22 cellular contexts compared by ENCODE assay signal in the genomic region with DNA sequence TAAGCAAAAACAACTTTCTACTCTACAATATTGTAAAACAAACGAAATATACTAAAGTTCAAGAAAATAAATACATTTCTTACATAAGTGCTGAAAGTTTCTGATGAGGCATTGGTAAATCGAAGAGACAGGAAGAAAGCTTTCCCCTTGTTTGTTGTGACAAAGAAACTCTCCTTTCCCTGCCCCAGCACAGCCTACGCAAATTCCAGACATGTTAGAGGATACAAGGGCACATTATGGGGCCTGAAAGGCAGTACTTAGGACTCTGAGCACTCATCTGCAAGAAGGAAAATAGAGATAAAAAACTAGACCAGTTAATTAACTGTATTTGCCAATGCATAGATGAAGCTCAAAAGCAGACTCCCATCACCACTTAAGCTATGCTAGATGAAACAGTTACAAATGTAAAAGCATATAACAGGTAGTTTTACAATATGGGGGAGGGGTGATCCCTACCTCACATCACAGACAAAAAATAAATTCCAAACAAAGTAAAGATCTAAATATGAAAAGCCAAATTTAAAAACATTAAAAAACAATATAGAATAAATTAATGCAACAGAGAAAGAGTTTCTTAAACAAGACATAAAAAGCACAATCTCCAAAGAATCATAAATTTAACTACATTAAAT. TPM values are rescaled to one million over a fixed set of nuclear protein-coding genes. Genes with fewer than 3 reads are reported as not detected.
DNase-seq lines count a peak whose midpoint lies in the region; ATAC-seq, FAIRE-seq and TF ChIP-seq lines count a peak whose summit lies in the region.
"Had no signal": no experiment of that assay in that cellular context is flagged by ENCODE, and none has a peak within 500 bp of the region (broad histone marks: within the 10 kb centered on the region; RNA-seq: fewer than 3 reads in every experiment).

No MANE protein-coding gene starts in this region.

- no peak overlapping the region for H2AFZ ChIP-seq in HepG2 (ENCODE audit: low read length)

- no TSS peak for BruUV-seq in HepG2 (replicated peaks; lab: Mats Ljungman, UMichigan)

- CTCF ChIA-PET in HepG2 (lab: Yijun Ruan, JAX; ENCODE audit: low intra/inter-chr PET ratio, low total read pairs): no interaction called here

- no peak for TF ChIP-seq POLR2A in HepG2 (IDR thresholded peaks at IDR 0.05; ENCODE audit: insufficient read depth in 1 of 2, low read depth in 2 of 2, low read length in 2 of 2)
- TF ChIP-seq POLR2A in right lobe of liver (IDR thresholded peaks at IDR 0.05): no peak

- H3K36me3 ChIP-seq in HepG2 (replicated peaks in 1 of 2; ENCODE audit: control insufficient read depth in 1 of 2, insufficient read depth in 2 of 2, low read length in 2 of 2): peaks cover 0 to 3% of the 10 kb centered on the region in 2 experiments; a peak in 1 of 5 replicates
- H3K36me3 ChIP-seq in right lobe of liver: no peaks in the 10 kb centered on the region
- H3K36me3 ChIP-seq in bronchial epithelial cell (ENCODE audit: control insufficient read depth, insufficient read depth, low read length): no peaks in the 10 kb centered on the region
- H3K36me3 ChIP-seq: upper lobe of right lung had no signal

- H3K27ac ChIP-seq in HepG2 (ENCODE audit: extremely low read length, insufficient read depth, low read length): peak overlapping the region; percentile 6
- no peak overlapping the region for H3K27ac ChIP-seq in right lobe of liver
- H3K27ac ChIP-seq: esophagus muscularis mucosa, left lung, upper lobe of right lung had no signal

- H3K9ac ChIP-seq in HepG2 (ENCODE audit: insufficient read depth, low read depth, low read length): no peak overlapping the region

- H3K4me3 ChIP-seq in HepG2 (replicated peaks in 1 of 3; ENCODE audit: insufficient read depth in 1 of 3, low read depth in 2 of 3, low read length in 3 of 3): no peak overlapping the region
- no peak overlapping the region for H3K4me3 ChIP-seq in right lobe of liver
- no peak overlapping the region for H3K4me3 ChIP-seq in bronchial epithelial cell (ENCODE audit: low read depth, low read length)
- H3K4me3 ChIP-seq: esophagus muscularis mucosa, left lung, upper lobe of right lung had no signal

- no peaks in the 10 kb centered on the region for H4K20me1 ChIP-seq in HepG2 (ENCODE audit: insufficient read depth, low read length)

- no peak overlapping the region for H3K4me2 ChIP-seq in HepG2 (ENCODE audit: low read depth, low read length)

- ATAC-seq in HepG2 (peak; percentile 49; the same call in 1 of the 3 replicates), right lobe of liver (no peak), HG03097 (IDR thresholded peaks at IDR 0.05; ENCODE audit: low FRiP score, unreplicated experiment) (no peak), HG02840 (IDR thresholded peaks at IDR 0.05; ENCODE audit: low FRiP score, unreplicated experiment) (no peak)
- ATAC-seq: left lung; Right ventricle myocardium inferior; stimulated activated naive CD8-positive, alpha-beta T cell treated with anti-CD3 and anti-CD28 coated beads, Interleukin-15, Interleukin-2, amounts not matched to agents 100 U/mL and 50 U/mL, for 24 hours; T-helper 17 cell; upper lobe of right lung had no signal

- H3K9me3 ChIP-seq in HepG2 (ENCODE audit: low read length) (no peaks in the 10 kb centered on the region), right lobe of liver (no peaks in the 10 kb centered on the region)
- H3K9me3 ChIP-seq: esophagus muscularis mucosa, left lung, upper lobe of right lung had no signal

- H3K27me3 ChIP-seq in HepG2 (ENCODE audit: control insufficient read depth in 1 of 2, insufficient read depth in 2 of 2, low read length in 2 of 2) (no peaks in the 10 kb centered on the region), right lobe of liver (no peaks in the 10 kb centered on the region), bronchial epithelial cell (ENCODE audit: control insufficient read depth, insufficient read depth, low read length) (no peaks in the 10 kb centered on the region)
- H3K27me3 ChIP-seq: esophagus muscularis mucosa, left lung, upper lobe of right lung had no signal

- POLR2A ChIA-PET in HepG2 (lab: Yijun Ruan, JAX): no interaction called here

- TF ChIP-seq EP300 in HepG2 (IDR thresholded peaks at IDR 0.05; ENCODE audit: low read depth in 2 of 2, low read length in 2 of 2) (0 out of 4 replicates have a peak, but pooled peaks of 1 of the 2 experiments have one; percentile 16), HepG2 (CRISPR knock-in tag; IDR thresholded peaks at IDR 0.05; ENCODE audit: borderline replicate concordance) (no peak)

- intact Hi-C loops in HepG2 (cut with micrococcal nuclease; ENCODE audit: unreplicated experiment): no loop called here
- intact Hi-C loops in right lobe of liver (cut with DNase I): loop anchor here in 1 of 2 donors (10.0 kb wide), 1 partner anchor 54 kb away; no protein-coding TSS in a partner anchor

- DNase-seq in HepG2 (ENCODE audit: low spot score): peak; percentile 26
- DNase-seq in right lobe of liver: no peak
- peak; percentile 76 for DNase-seq in bronchial epithelial cell (ENCODE audit: low read depth)
- DNase-seq in HuH-7 (ENCODE audit: low spot score): no peak
- DNase-seq in DMS79 (lab: John Stamatoyannopoulos, UW): no peak
- DNase-seq: activated CD8-positive, alpha-beta memory T cell treated with anti-CD3 and anti-CD28 coated beads, Interleukin-2, amount 50 U/mL, for 4 hours; activated gamma-delta T cell treated with Interleukin-2 at 50 U/mL for 16 hours; aorta; DMS53; left lung; NCI-H1694 treated with DMSO at 0.1 percent for 48 hours; NCI-H446; stimulated activated CD4-positive, alpha-beta T cell treated with anti-CD3 and anti-CD28 coated beads, Interleukin-12 subunit alpha, Interleukin-12 subunit beta, amount 100 ng/mL, for 4 hours; stimulated activated naive CD8-positive, alpha-beta T cell treated with anti-CD3 and anti-CD28 coated beads, Interleukin-15, Interleukin-2, amounts not matched to agents 100 U/mL and 50 U/mL, for 24 hours; T-helper 17 cell; upper lobe of right lung had no signal

- H3K4me1 ChIP-seq in HepG2 (ENCODE audit: insufficient read depth, low read length) (peaks cover 16% of the 10 kb centered on the region), right lobe of liver (no peaks in the 10 kb centered on the region)
- H3K4me1 ChIP-seq: esophagus muscularis mucosa, left lung, upper lobe of right lung had no signal

- TF ChIP-seq RAD21 in HepG2 (CRISPR knock-in tag; IDR thresholded peaks at IDR 0.05): no peak

- 64% methylated on average over 3 of the region's 3 CpGs for WGBS in HepG2 (ENCODE audit: low lambda C conversion rate)
- WGBS in right lobe of liver (ENCODE audit: insufficient coverage, low coverage, low lambda C conversion rate, missing lambda C conversion rate): 82% methylated on average over 3 of the region's 3 CpGs

- FAIRE-seq in HepG2 (lab: Jason Lieb, UNC): no peak
- FAIRE-seq in bronchial epithelial cell (lab: Jason Lieb, UNC): no peak
- peak; percentile 9 for FAIRE-seq in islet of Langerhans (lab: Jason Lieb, UNC)
- FAIRE-seq: GM19239 had no signal

- TF ChIP-seq CTCF in HepG2 (CRISPR knock-in tag; IDR thresholded peaks at IDR 0.05) (no peak), right lobe of liver (IDR thresholded peaks at IDR 0.05) (no peak), bronchial epithelial cell (IDR thresholded peaks at IDR 0.05; ENCODE audit: insufficient read depth, low read length, severe bottlenecking) (no peak)

- in situ Hi-C loops in HepG2 (cut with HindIII; ENCODE audit: extremely low pct_ligation_motif_present, low pct_unique_long_range_greater_than_20kb): no loop called here

- H3K79me2 ChIP-seq in HepG2 (ENCODE audit: insufficient read depth, low read length): peaks cover 1% of the 10 kb centered on the region

RNA-seq across cellular contexts. Expression of a gene that starts 21.8 kb away (rescaled TPM):
- total RNA-seq in HepG2 (2016; rRNA removed; fragmentation: Illumina TruSeq; extraction: Trizol) (10.0 and 15.6 TPM in 2 replicates), right lobe of liver (1 to 10 TPM; 2.3 to 5.5 (median 3.4) TPM), bronchial epithelial cell (4.7 and 6.7 TPM in 2 replicates)
- total RNA-seq in HepG2 (2016; cell fraction: cytosol; rRNA removed; fragmentation: Illumina TruSeq; extraction: Trizol; ENCODE audit: low read depth): 2.8 and 5.8 TPM in 2 replicates
- 9.8 and 13.9 TPM in 2 replicates for total RNA-seq in HepG2 (2016; cell fraction: insoluble cytoplasmic fraction; rRNA removed; fragmentation: Illumina TruSeq; extraction: Trizol)
- 3.2 and 4.3 TPM in 2 replicates for total RNA-seq in HepG2 (2016; cell fraction: membrane; rRNA removed; fragmentation: Illumina TruSeq; extraction: Trizol)
- total RNA-seq in HepG2 (2016; cell fraction: nucleus; rRNA removed; fragmentation: Illumina TruSeq; extraction: Trizol): 7.9 and 8.8 TPM in 2 replicates
- 4.3 and 7.6 TPM in 2 replicates for polyA plus RNA-seq in HepG2 (2011; rRNA removed)
- polyA plus RNA-seq in HepG2 (2011; cell fraction: cytosol; rRNA removed): 4.0 and 4.3 TPM in 2 replicates
- polyA plus RNA-seq in HepG2 (2011; cell fraction: nucleus; rRNA removed): 5.0 and 5.6 TPM in 2 replicates
- polyA plus RNA-seq in HepG2 (2012): 3.6 and 5.3 TPM in 2 replicates
- 0.28 and 0.32 TPM in 2 replicates for polyA plus RNA-seq in HepG2 (2016; cell fraction: cytosol; fragmentation: Illumina TruSeq; extraction: Trizol; ENCODE audit: low read depth)
- polyA plus RNA-seq in HepG2 (2016; cell fraction: insoluble cytoplasmic fraction; fragmentation: Illumina TruSeq; extraction: Trizol; ENCODE audit: low read depth): 9.9 and 10.1 TPM in 2 replicates
- polyA plus RNA-seq in HepG2 (2016; cell fraction: membrane; fragmentation: Illumina TruSeq; extraction: Trizol; ENCODE audit: low read depth): 0.65 and 0.99 TPM in 2 replicates
- 9.3 and 11.2 TPM in 2 replicates for polyA plus RNA-seq in HepG2 (2016; cell fraction: nucleus; fragmentation: Illumina TruSeq; extraction: Trizol; ENCODE audit: insufficient read depth, low read depth)
- polyA minus RNA-seq in HepG2 (2011; rRNA and poly(A)+ RNA removed; ENCODE audit: low replicate concordance): 4.6 and 10.2 TPM in 2 replicates
- 4.4 and 6.0 TPM in 2 replicates for polyA minus RNA-seq in HepG2 (2011; cell fraction: cytosol; rRNA and poly(A)+ RNA removed)
- polyA minus RNA-seq in HepG2 (2011; cell fraction: nucleus; rRNA and poly(A)+ RNA removed): 6.2 and 6.3 TPM in 2 replicates

RNA-seq across cellular contexts. Expression of a gene that starts 48.4 kb away (rescaled TPM):
- total RNA-seq in HepG2 (2016; rRNA removed; fragmentation: Illumina TruSeq; extraction: Trizol): 1.3 and 2.3 TPM in 2 replicates
- total RNA-seq in HepG2 (2016; cell fraction: cytosol; rRNA removed; fragmentation: Illumina TruSeq; extraction: Trizol; ENCODE audit: low read depth): 0.53 and 0.71 TPM in 2 replicates
- 1.4 and 2.4 TPM in 2 replicates for total RNA-seq in HepG2 (2016; cell fraction: insoluble cytoplasmic fraction; rRNA removed; fragmentation: Illumina TruSeq; extraction: Trizol)
- 1.2 and 1.3 TPM in 2 replicates for total RNA-seq in HepG2 (2016; cell fraction: membrane; rRNA removed; fragmentation: Illumina TruSeq; extraction: Trizol)
- 2.1 and 2.5 TPM in 2 replicates for total RNA-seq in HepG2 (2016; cell fraction: nucleus; rRNA removed; fragmentation: Illumina TruSeq; extraction: Trizol)
- polyA plus RNA-seq in HepG2 (2011; rRNA removed): 1.7 TPM in 2 replicates
- polyA plus RNA-seq in HepG2 (2011; cell fraction: cytosol; rRNA removed): 1.2 and 1.6 TPM in 2 replicates
- 1.4 and 1.8 TPM in 2 replicates for polyA plus RNA-seq in HepG2 (2011; cell fraction: nucleus; rRNA removed)
- polyA plus RNA-seq in HepG2 (2012): 1.6 TPM in 2 replicates
- 0.20 and 0.28 TPM in 2 replicates for polyA plus RNA-seq in HepG2 (2016; cell fraction: cytosol; fragmentation: Illumina TruSeq; extraction: Trizol; ENCODE audit: low read depth)
- polyA plus RNA-seq in HepG2 (2016; cell fraction: insoluble cytoplasmic fraction; fragmentation: Illumina TruSeq; extraction: Trizol; ENCODE audit: low read depth): 1.5 and 2.1 TPM in 2 replicates
- 0.54 and 0.77 TPM in 2 replicates for polyA plus RNA-seq in HepG2 (2016; cell fraction: membrane; fragmentation: Illumina TruSeq; extraction: Trizol; ENCODE audit: low read depth)
- polyA plus RNA-seq in HepG2 (2016; cell fraction: nucleus; fragmentation: Illumina TruSeq; extraction: Trizol; ENCODE audit: insufficient read depth, low read depth): 0.97 and 2.2 TPM in 2 replicates
- polyA minus RNA-seq in HepG2 (2011; rRNA and poly(A)+ RNA removed; ENCODE audit: low replicate concordance): 1.8 and 4.0 TPM in 2 replicates
- polyA minus RNA-seq in HepG2 (2011; cell fraction: cytosol; rRNA and poly(A)+ RNA removed): 2.5 and 2.7 TPM in 2 replicates
- 4.5 and 7.1 TPM in 2 replicates for polyA minus RNA-seq in HepG2 (2011; cell fraction: nucleus; rRNA and poly(A)+ RNA removed)
- total RNA-seq in right lobe of liver: 1 to 10 TPM; 3.5 to 8.5 (median 7.4) TPM
- 1.5 and 1.6 TPM in 2 replicates for total RNA-seq in bronchial epithelial cell

Comparison
In these comparisons a context has a peak if more than half of its experiments do, and no peak if none do; other contexts are left out.
1. DNase-seq: peak in HepG2 (single experiment) and bronchial epithelial cell (single experiment); none in right lobe of liver (0 of 3), HuH-7 (single experiment) and DMS79 (single experiment).